In genomic region chr9:95080961-95081658, GRCh38 we compare ENCODE assay signal across 11 cellular contexts.
DNase-seq lines count a peak whose midpoint lies in the region; ATAC-seq, FAIRE-seq and TF ChIP-seq lines count a peak whose summit lies in the region.
"Had no signal": no experiment of that assay in that cellular context is flagged by ENCODE, and none has a peak within 500 bp of the region (broad histone marks: within the 10 kb centered on the region; RNA-seq: fewer than 3 reads in every experiment).

No MANE protein-coding gene starts in this region.

- no peak overlapping the region for H4K8ac ChIP-seq in H1 (ENCODE audit: extremely low read depth, insufficient read depth, low read length)

- CTCF ChIA-PET in H1 (lab: Charles Lee; ENCODE audit: partially characterized antibody), result interaction anchor here (0.6 to 3.8 kb wide), 5 partner anchors 10 to 263 kb away, joined by 3 to 20 read pairs (median 3); no protein-coding TSS in a partner anchor

- no peak overlapping the region for H3K23ac ChIP-seq in H1 (ENCODE audit: insufficient read length)

- 0 out of 2 replicates have a peak overlapping the region, but pooled peaks have one; percentile 61 for H2BK15ac ChIP-seq in H1 (ENCODE audit: low read length)

- H3K9me3 ChIP-seq in H1 (ENCODE audit: insufficient read depth in 2 of 2, low read depth in 1 of 2, low read length in 1 of 2) (no peaks in the 10 kb centered on the region), skeletal muscle tissue (ENCODE audit: control insufficient read depth in 3 of 3, low read length in 3 of 3) (no peaks in the 10 kb centered on the region)
- no peaks in the 10 kb centered on the region for H3K9me3 ChIP-seq in effector memory CD4-positive, alpha-beta T cell (ENCODE audit: control insufficient read depth, low read length)
- H3K9me3 ChIP-seq: breast epithelium, HAP-1 had no signal

- H3K18ac ChIP-seq in H1 (ENCODE audit: extremely low read depth, low read length), result no peak overlapping the region

- no peak for TF ChIP-seq POLR2A in H1 (IDR thresholded peaks at IDR 0.05; ENCODE audit: control extremely low read depth in 1 of 2, low read depth in 2 of 2, low read length in 2 of 2)

- H2BK5ac ChIP-seq in H1 (ENCODE audit: low read depth, low read length), result no peak overlapping the region

- H3K4me3 ChIP-seq in H7 (ENCODE audit: insufficient read depth, low read depth, low read length) (no peak overlapping the region), H1 (ENCODE audit: extremely low read depth in 1 of 4, insufficient read depth in 2 of 4, low read depth in 3 of 4, low read length in 4 of 4) (no peak overlapping the region), skeletal muscle tissue (ENCODE audit: low read length in 3 of 3) (no peak overlapping the region)
- no peak overlapping the region for H3K4me3 ChIP-seq in effector memory CD4-positive, alpha-beta T cell (ENCODE audit: insufficient read depth, low read depth, low read length, poor library complexity, severe bottlenecking)
- H3K4me3 ChIP-seq: breast epithelium, HAP-1 had no signal

- peaks cover 2% of the 10 kb centered on the region; the same call in 1 of the 2 replicates for H3K23me2 ChIP-seq in H1 (ENCODE audit: low read depth, low read length)

- TF ChIP-seq EP300 in H1 (IDR thresholded peaks at IDR 0.05; ENCODE audit: borderline replicate concordance in 1 of 2, low read depth in 2 of 2, low read length in 2 of 2), result no peak

- no peak overlapping the region for H2BK120ac ChIP-seq in H1 (replicated peaks; ENCODE audit: low read depth, low read length)

- no peak for TF ChIP-seq CTCF in H1 (IDR thresholded peaks at IDR 0.05; ENCODE audit: control extremely low read depth in 1 of 3, insufficient read depth in 1 of 3, low read depth in 1 of 3, low read length in 3 of 3)

- peaks cover 0 to 7% of the 10 kb centered on the region in 2 experiments for H4K20me1 ChIP-seq in H1 (replicated peaks in 1 of 2; ENCODE audit: control insufficient read depth in 1 of 2, insufficient read depth in 2 of 2, low read length in 2 of 2)

- H3K79me2 ChIP-seq in H1 (ENCODE audit: control insufficient read depth in 1 of 2, insufficient read depth in 2 of 2, low read length in 2 of 2), result no peaks in the 10 kb centered on the region

- WGBS in H1 (ENCODE audit: extremely low coverage in 1 of 2, insufficient coverage in 1 of 2, insufficient read length in 1 of 2, insufficient replicate concordance in 2 of 2, low coverage in 1 of 2, low lambda C conversion rate in 2 of 2, missing lambda C conversion rate in 1 of 2), 2 experiments, result 91% methylated on average over 20 of the region's 20 CpGs; no CpG with 5 or more reads in 1 of the 2 experiments

- no peak overlapping the region for H2BK20ac ChIP-seq in H1 (ENCODE audit: low read length)

- no peak overlapping the region for H4K5ac ChIP-seq in H1 (ENCODE audit: insufficient read length, low read depth, low read length)

- POLR2A ChIA-PET in H1 (lab: Charles Lee; ENCODE audit: partially characterized antibody), result interaction anchor here (1.0 kb wide), 1 partner anchor 12 kb away, joined by 3 read pairs; no protein-coding TSS in a partner anchor

- no peak overlapping the region for H3K14ac ChIP-seq in H1 (ENCODE audit: insufficient read length)

- H3K27me3 ChIP-seq in H7 (ENCODE audit: control insufficient read depth, insufficient read depth, low read length) (no peaks in the 10 kb centered on the region), H1 (replicated peaks in 1 of 4; ENCODE audit: control insufficient read depth in 3 of 4, extremely low read depth in 1 of 4, insufficient read depth in 3 of 4, low read length in 3 of 4) (no peaks in the 10 kb centered on the region), skeletal muscle tissue (ENCODE audit: control insufficient read depth in 3 of 3, insufficient read depth in 3 of 3, low read length in 3 of 3) (no peaks in the 10 kb centered on the region)
- H3K27me3 ChIP-seq in effector memory CD4-positive, alpha-beta T cell (replicated peaks; ENCODE audit: control insufficient read depth, insufficient read depth, low read length, poor library complexity, severe bottlenecking), result no peaks in the 10 kb centered on the region
- H3K27me3 ChIP-seq: breast epithelium had no signal

- H2AFZ ChIP-seq in H1 (ENCODE audit: low read length), result no peak overlapping the region

- no peaks in the 10 kb centered on the region; the same call in 1 of the 2 replicates for H3K79me1 ChIP-seq in H1 (ENCODE audit: low read depth, low read length)

- no peak for FAIRE-seq in H1 (lab: Jason Lieb, UNC)
- FAIRE-seq: GM12891 had no signal

- no peak overlapping the region for H3K56ac ChIP-seq in H1 (replicated peaks; ENCODE audit: insufficient read length, low read depth, low read length)

- H2BK12ac ChIP-seq in H1 (ENCODE audit: low read depth, low read length), result no peak overlapping the region

- TF ChIP-seq RAD21 in H1 (IDR thresholded peaks at IDR 0.05 in 1 of 2, conservative IDR thresholded peaks at IDR 0.05 in 1 of 2; ENCODE audit: low read depth in 2 of 2, low read length in 2 of 2), result no peak

- H3K27ac ChIP-seq in H1 (ENCODE audit: low read depth, low read length) (no peak overlapping the region), skeletal muscle tissue (ENCODE audit: low read depth, low read length) (peak overlapping the region; percentile 37)
- H3K27ac ChIP-seq in effector memory CD4-positive, alpha-beta T cell (ENCODE audit: insufficient read depth, low read length, poor library complexity, severe bottlenecking), result no peak overlapping the region
- H3K27ac ChIP-seq: breast epithelium had no signal

- no peak for ATAC-seq in HG02798 (IDR thresholded peaks at IDR 0.05; ENCODE audit: poor library complexity, unreplicated experiment)

- H3K4me1 ChIP-seq in H1 (replicated peaks in 1 of 4; ENCODE audit: control insufficient read depth in 3 of 4, insufficient read depth in 4 of 4, low read length in 3 of 4) (peaks cover 0 to 9% (median 2%) of the 10 kb centered on the region in 4 experiments; a peak in 3 of 7 replicates), skeletal muscle tissue (ENCODE audit: control insufficient read depth in 3 of 3, insufficient read depth in 3 of 3, low read length in 3 of 3) (peaks cover 60 to 93% (median 86%) of the 10 kb centered on the region in 3 donors)
- no peaks in the 10 kb centered on the region for H3K4me1 ChIP-seq in effector memory CD4-positive, alpha-beta T cell (ENCODE audit: control insufficient read depth, insufficient read depth, low read length, poor library complexity, severe bottlenecking)
- H3K4me1 ChIP-seq: HAP-1 had no signal

- peak; percentile 32 for DNase-seq in H7
- DNase-seq in H1 (ENCODE audit: low read depth in 1 of 2, low spot score in 2 of 2), result no peak
- DNase-seq in medulla oblongata (ENCODE audit: extremely low spot score), result peak; percentile 94
- DNase-seq in NCI-H524 (lab: John Stamatoyannopoulos, UW), result no peak
- no peak for DNase-seq in NCI-H1092 (lab: John Stamatoyannopoulos, UW)
- DNase-seq in effector memory CD4-positive, alpha-beta T cell, result no peak

- H2AK5ac ChIP-seq in H1 (ENCODE audit: low read depth, low read length), result no peak overlapping the region

- H3K36me3 ChIP-seq in H7 (replicated peaks; ENCODE audit: control insufficient read depth, insufficient read depth, low read length) (no peaks in the 10 kb centered on the region; the same call in 1 of the 2 replicates), H1 (ENCODE audit: control insufficient read depth in 2 of 4, insufficient read depth in 4 of 4, low read length in 3 of 4) (peaks cover 0 to 6% (median 1%) of the 10 kb centered on the region in 4 experiments; a peak in 2 of 8 replicates), skeletal muscle tissue (ENCODE audit: control insufficient read depth in 3 of 3, insufficient read depth in 3 of 3, low read length in 3 of 3) (peaks cover 29 to 51% (median 39%) of the 10 kb centered on the region in 3 donors)
- H3K36me3 ChIP-seq in effector memory CD4-positive, alpha-beta T cell (ENCODE audit: control insufficient read depth, insufficient read depth, low read length), result no peaks in the 10 kb centered on the region
- H3K36me3 ChIP-seq: breast epithelium had no signal

- peak overlapping the region; percentile 17 for H4K91ac ChIP-seq in H1 (replicated peaks; ENCODE audit: insufficient read length, low read length)

- no peak overlapping the region for H3K4ac ChIP-seq in H1 (replicated peaks; ENCODE audit: insufficient read length, low read depth, low read length)

- H3K9ac ChIP-seq in H1 (replicated peaks in 1 of 4; ENCODE audit: extremely low read depth in 1 of 4, low read depth in 3 of 4, low read length in 3 of 4) (peak overlapping the region in 1 of 4 experiments; percentile 21; a peak in 1 of 7 replicates), skeletal muscle tissue (ENCODE audit: low read depth in 1 of 3, low read length in 3 of 3) (peak overlapping the region in 1 of 3 donors; percentile 41)

- no peak overlapping the region for H3K4me2 ChIP-seq in H1 (ENCODE audit: insufficient read depth in 1 of 2, low read depth in 2 of 2, low read length in 2 of 2)

TF ChIP-seq in H1, 55 proteins besides CTCF, POLR2A, EP300 and RAD21 (continues in another document):
- TF ChIP-seq EGR1 (IDR thresholded peaks at IDR 0.05; ENCODE audit: borderline replicate concordance, low read depth, low read length) (no peak), BCL11A (IDR thresholded peaks at IDR 0.05; ENCODE audit: low read depth in 2 of 2, low read length in 2 of 2) (no peak), HDAC6 (IDR thresholded peaks at IDR 0.05; ENCODE audit: low read depth, low read length) (no peak), JUN (IDR thresholded peaks at IDR 0.05; ENCODE audit: low read depth, low read length) (no peak)

Comparison
In these comparisons a context has a peak if more than half of its experiments do, and no peak if none do; other contexts are left out.
1. DNase-seq: peak in H7 (single experiment) and medulla oblongata (single experiment); none in H1 (0 of 2), NCI-H524 (0 of 2), NCI-H1092 (single experiment) and effector memory CD4-positive, alpha-beta T cell (0 of 3).